22 cellular contexts compared by ENCODE assay signal in genomic region chr13:37131092-37131491, GRCh38. TPM values are rescaled to one million over a fixed set of nuclear protein-coding genes. Genes with fewer than 3 reads are reported as not detected.
A peak's percentile ranks its signal among the peaks of the same experiment; 100 is the strongest.
DNase-seq lines count a peak whose midpoint lies in the region; ATAC-seq, FAIRE-seq and TF ChIP-seq lines count a peak whose summit lies in the region.
"Had no signal": no experiment of that assay in that cellular context is flagged by ENCODE, and none has a peak within 500 bp of the region (broad histone marks: within the 10 kb centered on the region; RNA-seq: fewer than 3 reads in every experiment).

No MANE protein-coding gene starts in this region.

- peak overlapping the region; percentile 84 to 99 (median 84) for H3K27ac Mint-ChIP-seq in nephron
- H3K27ac Mint-ChIP-seq: CD4-positive, alpha-beta memory T cell had no signal

- peak; percentile 30 for DNase-seq in M059J (ENCODE audit: low read depth)
- peak; percentile 12 for DNase-seq in endothelial cell of umbilical vein (ENCODE audit: low read depth, low spot score)
- no peak for DNase-seq in globus pallidus (ENCODE audit: low spot score)
- no peak for DNase-seq in activated CD4-positive, alpha-beta T cell treated with anti-CD3 and anti-CD28 coated beads, Interleukin-2, amount 50 U/mL, for 48 hours
- no peak for DNase-seq in activated naive CD4-positive, alpha-beta T cell treated with anti-CD3 and anti-CD28 coated beads, Interleukin-2, amount 50 U/mL, for 16 hours
- DNase-seq: C1 segment of cervical spinal cord; Calu3; CD4-positive, alpha-beta memory T cell; COR-L47; DMS53; DMS79 treated with DMSO at 0.1 percent for 48 hours; GOT3 had no signal

- no peaks in the 10 kb centered on the region for H3K27me3 Mint-ChIP-seq in nephron (ENCODE audit: low read depth)

- H3K4me3 Mint-ChIP-seq in nephron: no peak overlapping the region
- H3K4me3 Mint-ChIP-seq: CD4-positive, alpha-beta memory T cell had no signal

- no TSS peak for BruUV-seq in endothelial cell of umbilical vein (replicated peaks; lab: Mats Ljungman, UMichigan)

- no peaks in the 10 kb centered on the region for H3K36me3 ChIP-seq in endothelial cell of umbilical vein (ENCODE audit: control insufficient read depth in 2 of 2, extremely low read depth in 1 of 2, insufficient read depth in 2 of 2, low read length in 2 of 2)
- H3K36me3 ChIP-seq: HAP-1 had no signal

- no peak overlapping the region for H3K9ac ChIP-seq in endothelial cell of umbilical vein (replicated peaks; ENCODE audit: extremely low read depth, insufficient read depth, low read length)

- POLR2A ChIA-PET in endothelial cell of umbilical vein (lab: Charles Lee): no interaction called here

- H3K9me3 ChIP-seq in endothelial cell of umbilical vein (replicated peaks; ENCODE audit: control insufficient read depth, insufficient read depth, low read length): no peaks in the 10 kb centered on the region
- H3K9me3 ChIP-seq: HAP-1 had no signal

- H3K79me2 ChIP-seq in endothelial cell of umbilical vein (ENCODE audit: control insufficient read depth, insufficient read depth, low read length): no peaks in the 10 kb centered on the region

- TF ChIP-seq POLR2A in endothelial cell of umbilical vein (IDR thresholded peaks at IDR 0.05; ENCODE audit: low read depth, low read length): no peak

- no peak overlapping the region for H3K4me2 ChIP-seq in endothelial cell of umbilical vein (ENCODE audit: insufficient read depth, low read length)

- no peak overlapping the region for H3K27ac ChIP-seq in endothelial cell of umbilical vein (ENCODE audit: insufficient read depth, low read depth, low read length)

- H3K4me1 ChIP-seq in endothelial cell of umbilical vein (ENCODE audit: control insufficient read depth, extremely low read depth, insufficient read depth, low read length): peaks cover 71% of the 10 kb centered on the region
- H3K4me1 ChIP-seq: HAP-1 had no signal

- no peak for ATAC-seq in HG02798 (IDR thresholded peaks at IDR 0.05; ENCODE audit: poor library complexity, unreplicated experiment)

- H4K20me1 ChIP-seq in endothelial cell of umbilical vein (replicated peaks; ENCODE audit: control insufficient read depth, extremely low read depth, insufficient read depth, low read length): no peaks in the 10 kb centered on the region

- dilution Hi-C loops in endothelial cell of umbilical vein (cut with MboI; ENCODE audit: extremely low pct_ligation_motif_present, low sequenced_read_pairs): no loop called here

- no peak overlapping the region for H2AFZ ChIP-seq in endothelial cell of umbilical vein (ENCODE audit: low read depth, low read length)

- CTCF ChIA-PET in endothelial cell of umbilical vein (lab: Charles Lee): no interaction called here

- FAIRE-seq in endothelial cell of umbilical vein (lab: Jason Lieb, UNC): no peak
- FAIRE-seq: G401.6, GM12892, H54 had no signal

- intact Hi-C loops in endothelial cell of umbilical vein (cut with micrococcal nuclease): no loop called here

- peaks cover 69% of the 10 kb centered on the region for H3K4me1 Mint-ChIP-seq in nephron
- H3K4me1 Mint-ChIP-seq: CD4-positive, alpha-beta memory T cell had no signal

- H3K27me3 ChIP-seq in endothelial cell of umbilical vein (ENCODE audit: control insufficient read depth in 2 of 2, insufficient read depth in 2 of 2, low read length in 2 of 2): no peaks in the 10 kb centered on the region

- H3K4me3 ChIP-seq in endothelial cell of umbilical vein (replicated peaks in 1 of 3; ENCODE audit: insufficient read depth in 1 of 3, low read depth in 1 of 3, low read length in 3 of 3): no peak overlapping the region
- H3K4me3 ChIP-seq: HAP-1 had no signal

- no peaks in the 10 kb centered on the region for H3K36me3 Mint-ChIP-seq in nephron (ENCODE audit: low read depth)
- H3K36me3 Mint-ChIP-seq: CD4-positive, alpha-beta memory T cell had no signal

- H3K9me3 Mint-ChIP-seq in nephron: peaks cover 5% of the 10 kb centered on the region

- no peaks in the 10 kb centered on the region for H3K9me1 ChIP-seq in endothelial cell of umbilical vein (replicated peaks; ENCODE audit: control insufficient read depth, extremely low read depth, insufficient read depth, low read length)

- TF ChIP-seq CTCF in endothelial cell of umbilical vein (IDR thresholded peaks at IDR 0.05; ENCODE audit: extremely low read depth in 1 of 2, insufficient read depth in 1 of 2, low read depth in 1 of 2, low read length in 2 of 2) (no peak), nephron (IDR thresholded peaks at IDR 0.05; ENCODE audit: unreplicated experiment in 3 of 3) (no peak)

TF ChIP-seq in endothelial cell of umbilical vein, 7 proteins besides CTCF, POLR2A, EP300 and RAD21:
- TF ChIP-seq MAX (IDR thresholded peaks at IDR 0.05; ENCODE audit: insufficient read depth, insufficient read length): no peak
- TF ChIP-seq JUN (IDR thresholded peaks at IDR 0.05; ENCODE audit: borderline replicate concordance, insufficient read depth, insufficient read length, low read depth): no peak
- TF ChIP-seq FOS (IDR thresholded peaks at IDR 0.05; ENCODE audit: borderline replicate concordance, insufficient read depth, low read length): no peak
- no peak for TF ChIP-seq GATA2 (IDR thresholded peaks at IDR 0.05; ENCODE audit: insufficient read depth, insufficient read length, low read depth, low read length)
- no peak for TF ChIP-seq POLR2AphosphoS5 (IDR thresholded peaks at IDR 0.05; ENCODE audit: insufficient read depth, low read depth, low read length)
- no peak for TF ChIP-seq MYC (IDR thresholded peaks at IDR 0.05; ENCODE audit: low read depth, low read length)
- TF ChIP-seq EZH2 (IDR thresholded peaks at IDR 0.05; ENCODE audit: borderline replicate concordance, low read depth, low read length, severe bottlenecking): no peak

RNA-seq across cellular contexts. Expression of gene CSNK1A1L, which starts 25.6 kb away (rescaled TPM):
- total RNA-seq in M059J (2014; rRNA removed; shearing (Covaris generic)): not detected in 2 replicates
- not detected in 2 replicates for total RNA-seq in endothelial cell of umbilical vein
- polyA plus RNA-seq in endothelial cell of umbilical vein: not detected in 2 replicates
- polyA plus RNA-seq in endothelial cell of umbilical vein (2011; cell fraction: cytosol; rRNA removed): not detected in 2 replicates
- not detected in 2 replicates for polyA plus RNA-seq in endothelial cell of umbilical vein (2011; cell fraction: nucleus; rRNA removed)
- not detected in 2 replicates for polyA plus RNA-seq in endothelial cell of umbilical vein (2012)
- polyA minus RNA-seq in endothelial cell of umbilical vein: not detected in 2 replicates
- not detected for polyA minus RNA-seq in endothelial cell of umbilical vein (2011; cell fraction: cytosol; rRNA and poly(A)+ RNA removed)
- not detected in 2 replicates for polyA minus RNA-seq in endothelial cell of umbilical vein (2011; cell fraction: nucleus; rRNA and poly(A)+ RNA removed)
- total RNA-seq: A172; A673; Calu3; CD4-positive, alpha-beta memory T cell; Daoy had no signal
- polyA plus RNA-seq: BJ; CD4-positive, alpha-beta memory T cell had no signal

Comparison
In these comparisons a context has a peak if more than half of its experiments do, and no peak if none do; other contexts are left out.
1. DNase-seq: peak in M059J (single experiment) and endothelial cell of umbilical vein (single experiment); none in globus pallidus (single experiment), activated CD4-positive, alpha-beta T cell treated with anti-CD3 and anti-CD28 coated beads, Interleukin-2, amount 50 U/mL, for 48 hours (0 of 2) and activated naive CD4-positive, alpha-beta T cell treated with anti-CD3 and anti-CD28 coated beads, Interleukin-2, amount 50 U/mL, for 16 hours (single experiment).